ENCODE assay signal across 25 cellular contexts in the genomic region with DNA sequence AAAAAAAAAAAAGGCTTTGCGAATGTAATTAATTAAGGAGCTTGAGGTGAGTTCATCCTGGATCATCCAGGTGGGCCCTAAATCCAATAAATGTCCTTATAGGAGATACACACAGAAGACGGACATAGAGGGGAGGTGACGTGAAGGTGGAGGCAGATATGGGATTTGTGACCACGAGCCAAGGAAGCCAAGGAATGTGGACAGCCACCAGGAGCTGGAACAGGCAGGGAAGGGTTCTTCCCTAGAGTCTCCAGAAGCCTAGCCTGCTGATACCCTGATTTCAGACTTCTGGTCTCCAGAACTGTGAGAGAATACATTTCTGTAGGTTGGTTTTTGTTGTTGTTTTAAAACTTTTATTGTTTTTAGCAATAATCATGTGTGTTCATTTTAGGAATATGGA.
"Had no signal": no experiment of that assay in that cellular context is flagged by ENCODE, and none has a peak within 500 bp of the region (broad histone marks: within the 10 kb centered on the region; RNA-seq: fewer than 3 reads in every experiment).

No MANE protein-coding gene starts in this region.

- H3K4me2 ChIP-seq: hepatocyte had no signal

- H3K9me3 Mint-ChIP-seq: dendritic cell treated with granulocyte-macrophage colony-stimulating factor and Interleukin-4, amounts not matched to agents 40 ng/mL and 50 ng/mL, for 4 days; effector memory CD8-positive, alpha-beta T cell; endodermal cell had no signal

- H3K79me2 ChIP-seq: hepatocyte had no signal

- H3K27ac ChIP-seq: colonic mucosa, coronary artery, dorsolateral prefrontal cortex, epithelial cell of prostate, esophagus squamous epithelium, foreskin keratinocyte, gastrocnemius medialis, gastroesophageal sphincter, heart left ventricle, heart right ventricle, hepatocyte had no signal

- ATAC-seq: effector memory CD8-positive, alpha-beta T cell; esophagus mucosa; foreskin keratinocyte; gastrocnemius medialis; gastroesophageal sphincter; heart left ventricle; heart right ventricle had no signal

- H3K9me3 ChIP-seq: colonic mucosa, esophagus squamous epithelium, gastrocnemius medialis, gastroesophageal sphincter, heart left ventricle, heart right ventricle had no signal

- DNase-seq: colonic mucosa; cortex of kidney; dermis blood vessel endothelial cell; dorsolateral prefrontal cortex; effector CD4-positive, alpha-beta T cell; effector CD8-positive, alpha-beta T cell; effector memory CD4-positive, alpha-beta T cell; effector memory CD8-positive, alpha-beta T cell; endodermal cell; erythroblast; esophagus squamous epithelium; foreskin fibroblast; foreskin keratinocyte; foreskin melanocyte; gastrocnemius medialis; glutamatergic neuron; head of caudate nucleus; heart left ventricle; heart right ventricle had no signal

- H3K4me3 ChIP-seq: colonic mucosa, coronary artery, dorsolateral prefrontal cortex, esophagus squamous epithelium, gastrocnemius medialis, gastroesophageal sphincter, heart left ventricle, heart right ventricle, hepatocyte had no signal

- H3K36me3 ChIP-seq: colonic mucosa, esophagus squamous epithelium, gastrocnemius medialis, gastroesophageal sphincter, heart left ventricle, heart right ventricle had no signal

- H3K27ac Mint-ChIP-seq: dendritic cell treated with granulocyte-macrophage colony-stimulating factor and Interleukin-4, amounts not matched to agents 40 ng/mL and 50 ng/mL, for 4 days; effector memory CD8-positive, alpha-beta T cell; endodermal cell had no signal

- H3K4me1 ChIP-seq: colonic mucosa, esophagus squamous epithelium, foreskin keratinocyte, gastrocnemius medialis, gastroesophageal sphincter had no signal

- H3K27me3 ChIP-seq: colonic mucosa, dorsolateral prefrontal cortex, gastrocnemius medialis, heart left ventricle, heart right ventricle, hepatocyte had no signal

- H3K4me3 Mint-ChIP-seq: dendritic cell treated with granulocyte-macrophage colony-stimulating factor and Interleukin-4, amounts not matched to agents 40 ng/mL and 50 ng/mL, for 4 days; effector memory CD8-positive, alpha-beta T cell; endodermal cell had no signal

- H2AFZ ChIP-seq: hepatocyte had no signal
